In genomic region chr11:67519726-67520125, GRCh38 we compare ENCODE assay signal across 35 cellular contexts. TPM values are rescaled to one million over a fixed set of nuclear protein-coding genes. Genes with fewer than 3 reads are reported as not detected.
"Had no signal": no experiment of that assay in that cellular context is flagged by ENCODE, and none has a peak within 500 bp of the region (broad histone marks: within the 10 kb centered on the region; RNA-seq: fewer than 3 reads in every experiment).

No MANE protein-coding gene starts in this region.

- DNase-seq: activated B cell treated with CpG ODN at 0.5 μM for 24 hours; activated CD4-positive, alpha-beta T cell treated with anti-CD3 and anti-CD28 coated beads for 48 hours; activated CD4-positive, alpha-beta T cell treated with anti-CD3 and anti-CD28 coated beads, Interleukin-2, amount 50 U/mL, for 1 hour; activated CD4-positive, alpha-beta T cell treated with anti-CD3 and anti-CD28 coated beads, Interleukin-2, amount 50 U/mL, for 48 hours; activated CD8-positive, alpha-beta memory T cell treated with anti-CD3 and anti-CD28 coated beads, Interleukin-2, amount 10 ng/mL, durations not matched to agents 7 days and 5 days; activated CD8-positive, alpha-beta memory T cell treated with anti-CD3 and anti-CD28 coated beads, Interleukin-2, amount 50 U/mL, for 4 hours; activated CD8-positive, alpha-beta T cell treated with anti-CD3 and anti-CD28 coated beads for 36 hours; activated naive CD4-positive, alpha-beta T cell treated with anti-CD3 and anti-CD28 coated beads for 36 hours; activated naive CD8-positive, alpha-beta T cell treated with anti-CD3 and anti-CD28 coated beads for 36 hours; activated naive CD8-positive, alpha-beta T cell treated with anti-CD3 and anti-CD28 coated beads, Interleukin-2, amount 50 U/mL, for 24 hours; activated T-cell treated with anti-CD3 and anti-CD28 coated beads, Interleukin-2, amount 50 U/mL, for 1 hour; activated T-cell treated with anti-CD3 and anti-CD28 coated beads, Interleukin-2, amount 50 U/mL, for 72 hours; amygdala; aorta; body of pancreas; caudate nucleus; colonic mucosa; dorsolateral prefrontal cortex; effector memory CD8-positive, alpha-beta T cell; erythroblast; foreskin keratinocyte; gastrocnemius medialis; glutamatergic neuron; heart left ventricle; T-helper 1 cell; T-helper 17 cell; T1000; WERI-Rb-1 had no signal

- H3K9me3 Mint-ChIP-seq: activated B cell treated with CpG ODN at 0.5 μM for 24 hours; activated CD8-positive, alpha-beta T cell treated with anti-CD3 and anti-CD28 coated beads for 36 hours; activated naive CD4-positive, alpha-beta T cell treated with anti-CD3 and anti-CD28 coated beads for 36 hours; activated naive CD4-positive, alpha-beta T cell treated with anti-CD3 and anti-CD28 coated beads, Interleukin-2, amount 50 U/mL, for 24 hours; activated naive CD8-positive, alpha-beta T cell treated with anti-CD3 and anti-CD28 coated beads for 36 hours; activated naive CD8-positive, alpha-beta T cell treated with anti-CD3 and anti-CD28 coated beads, Interleukin-2, amount 50 U/mL, for 24 hours; activated T-cell treated with anti-CD3 and anti-CD28 coated beads, Interleukin-2, amount 50 U/mL, for 72 hours; dendritic cell treated with granulocyte-macrophage colony-stimulating factor and Interleukin-4, amounts not matched to agents 40 ng/mL and 50 ng/mL, for 4 days; effector memory CD8-positive, alpha-beta T cell; T-helper 2 cell treated with Interferon-gamma antibody and Interleukin-4, amounts not matched to agents 5 μg/mL and 100 μg/mL, for 36 hours had no signal

- H3K4me1 Mint-ChIP-seq: activated B cell treated with CpG ODN at 0.5 μM for 24 hours; activated CD8-positive, alpha-beta memory T cell treated with anti-CD3 and anti-CD28 coated beads, Interleukin-2, amount 10 ng/mL, durations not matched to agents 7 days and 5 days; activated naive CD4-positive, alpha-beta T cell treated with anti-CD3 and anti-CD28 coated beads, Interleukin-2, amount 50 U/mL, for 24 hours; activated naive CD8-positive, alpha-beta T cell treated with anti-CD3 and anti-CD28 coated beads for 36 hours; activated naive CD8-positive, alpha-beta T cell treated with anti-CD3 and anti-CD28 coated beads, Interleukin-2, amount 50 U/mL, for 24 hours had no signal

- H3K27ac Mint-ChIP-seq: activated B cell treated with CpG ODN at 0.5 μM for 24 hours; activated CD8-positive, alpha-beta memory T cell treated with anti-CD3 and anti-CD28 coated beads, Interleukin-2, amount 10 ng/mL, durations not matched to agents 7 days and 5 days; activated CD8-positive, alpha-beta T cell treated with anti-CD3 and anti-CD28 coated beads for 36 hours; activated naive CD4-positive, alpha-beta T cell treated with anti-CD3 and anti-CD28 coated beads for 36 hours; activated naive CD4-positive, alpha-beta T cell treated with anti-CD3 and anti-CD28 coated beads, Interleukin-2, amount 50 U/mL, for 24 hours; activated naive CD8-positive, alpha-beta T cell treated with anti-CD3 and anti-CD28 coated beads for 36 hours; activated naive CD8-positive, alpha-beta T cell treated with anti-CD3 and anti-CD28 coated beads, Interleukin-2, amount 50 U/mL, for 24 hours; activated T-cell treated with anti-CD3 and anti-CD28 coated beads, Interleukin-2, amount 50 U/mL, for 72 hours; dendritic cell treated with granulocyte-macrophage colony-stimulating factor and Interleukin-4, amounts not matched to agents 40 ng/mL and 50 ng/mL, for 4 days; effector memory CD8-positive, alpha-beta T cell; T-helper 17 cell; T-helper 2 cell treated with Interferon-gamma antibody and Interleukin-4, amounts not matched to agents 5 μg/mL and 100 μg/mL, for 36 hours had no signal

- H3K4me3 Mint-ChIP-seq: activated B cell treated with CpG ODN at 0.5 μM for 24 hours; activated CD8-positive, alpha-beta memory T cell treated with anti-CD3 and anti-CD28 coated beads, Interleukin-2, amount 10 ng/mL, durations not matched to agents 7 days and 5 days; activated CD8-positive, alpha-beta T cell treated with anti-CD3 and anti-CD28 coated beads for 36 hours; activated naive CD4-positive, alpha-beta T cell treated with anti-CD3 and anti-CD28 coated beads for 36 hours; activated naive CD4-positive, alpha-beta T cell treated with anti-CD3 and anti-CD28 coated beads, Interleukin-2, amount 50 U/mL, for 24 hours; activated naive CD8-positive, alpha-beta T cell treated with anti-CD3 and anti-CD28 coated beads for 36 hours; activated naive CD8-positive, alpha-beta T cell treated with anti-CD3 and anti-CD28 coated beads, Interleukin-2, amount 50 U/mL, for 24 hours; activated T-cell treated with anti-CD3 and anti-CD28 coated beads, Interleukin-2, amount 50 U/mL, for 72 hours; dendritic cell treated with granulocyte-macrophage colony-stimulating factor and Interleukin-4, amounts not matched to agents 40 ng/mL and 50 ng/mL, for 4 days; effector memory CD8-positive, alpha-beta T cell; T-helper 17 cell; T-helper 2 cell treated with Interferon-gamma antibody and Interleukin-4, amounts not matched to agents 5 μg/mL and 100 μg/mL, for 36 hours had no signal

- H3K9me3 ChIP-seq: adrenal gland, body of pancreas, colonic mucosa, esophagus muscularis mucosa, gastrocnemius medialis, heart left ventricle had no signal

- ATAC-seq: activated CD4-positive, CD25-positive, alpha-beta regulatory T cell treated with anti-CD3 and anti-CD28 coated beads, Interleukin-2, amount 50 U/mL, for 24 hours; activated CD8-positive, alpha-beta memory T cell treated with anti-CD3 and anti-CD28 coated beads, Interleukin-2, amount 10 ng/mL, durations not matched to agents 7 days and 5 days; activated CD8-positive, alpha-beta T cell treated with anti-CD3 and anti-CD28 coated beads for 36 hours; activated naive CD8-positive, alpha-beta T cell treated with anti-CD3 and anti-CD28 coated beads, Interleukin-2, amount 50 U/mL, for 24 hours; activated T-cell treated with anti-CD3 and anti-CD28 coated beads, Interleukin-2, amount 50 U/mL, for 72 hours; body of pancreas; effector memory CD8-positive, alpha-beta T cell; foreskin keratinocyte; gastrocnemius medialis; heart left ventricle; T-helper 17 cell had no signal

- H3K4me1 ChIP-seq: adrenal gland, body of pancreas, colonic mucosa, esophagus muscularis mucosa, foreskin keratinocyte, gastrocnemius medialis, heart left ventricle had no signal

- H3K36me3 Mint-ChIP-seq: activated CD8-positive, alpha-beta memory T cell treated with anti-CD3 and anti-CD28 coated beads, Interleukin-2, amount 10 ng/mL, durations not matched to agents 7 days and 5 days; activated naive CD4-positive, alpha-beta T cell treated with anti-CD3 and anti-CD28 coated beads, Interleukin-2, amount 50 U/mL, for 24 hours; activated naive CD8-positive, alpha-beta T cell treated with anti-CD3 and anti-CD28 coated beads for 36 hours had no signal

- H3K27me3 ChIP-seq: adrenal gland, body of pancreas, colonic mucosa, heart left ventricle had no signal

- H3K4me3 ChIP-seq: adrenal gland, body of pancreas, colonic mucosa, dorsolateral prefrontal cortex, esophagus muscularis mucosa, gastrocnemius medialis, heart left ventricle had no signal

- H3K27me3 Mint-ChIP-seq: activated CD8-positive, alpha-beta T cell treated with anti-CD3 and anti-CD28 coated beads for 36 hours; activated naive CD4-positive, alpha-beta T cell treated with anti-CD3 and anti-CD28 coated beads, Interleukin-2, amount 50 U/mL, for 24 hours; activated naive CD8-positive, alpha-beta T cell treated with anti-CD3 and anti-CD28 coated beads, Interleukin-2, amount 50 U/mL, for 24 hours had no signal

- H3K27ac ChIP-seq: adrenal gland, body of pancreas, colonic mucosa, dorsolateral prefrontal cortex, esophagus muscularis mucosa, foreskin keratinocyte, gastrocnemius medialis, heart left ventricle, WERI-Rb-1 had no signal

- H3K36me3 ChIP-seq: adrenal gland, colonic mucosa, esophagus muscularis mucosa, gastrocnemius medialis, heart left ventricle, WERI-Rb-1 had no signal

RNA-seq across cellular contexts. Expression of gene CABP2, which starts 3.5 kb away (rescaled TPM):
- total RNA-seq: activated B cell treated with CpG ODN at 0.5 μM for 24 hours; activated CD8-positive, alpha-beta memory T cell treated with anti-CD3 and anti-CD28 coated beads for 36 hours; activated CD8-positive, alpha-beta memory T cell treated with anti-CD3 and anti-CD28 coated beads, Interleukin-2, amount 10 ng/mL, durations not matched to agents 7 days and 5 days; activated CD8-positive, alpha-beta T cell treated with anti-CD3 and anti-CD28 coated beads for 36 hours; activated naive CD4-positive, alpha-beta T cell treated with anti-CD3 and anti-CD28 coated beads for 36 hours; activated naive CD8-positive, alpha-beta T cell treated with anti-CD3 and anti-CD28 coated beads for 36 hours; activated T-cell treated with anti-CD3 and anti-CD28 coated beads, Interleukin-2, amount 50 U/mL, for 72 hours; adrenal gland; aorta; body of pancreas; colonic mucosa; dorsolateral prefrontal cortex; esophagus muscularis mucosa; foreskin keratinocyte; gastrocnemius medialis; heart left ventricle; T-helper 17 cell had no signal
- polyA plus RNA-seq: adrenal gland, aorta, foreskin keratinocyte, heart left ventricle had no signal
